19 cellular contexts compared by ENCODE assay signal in the genomic region with DNA sequence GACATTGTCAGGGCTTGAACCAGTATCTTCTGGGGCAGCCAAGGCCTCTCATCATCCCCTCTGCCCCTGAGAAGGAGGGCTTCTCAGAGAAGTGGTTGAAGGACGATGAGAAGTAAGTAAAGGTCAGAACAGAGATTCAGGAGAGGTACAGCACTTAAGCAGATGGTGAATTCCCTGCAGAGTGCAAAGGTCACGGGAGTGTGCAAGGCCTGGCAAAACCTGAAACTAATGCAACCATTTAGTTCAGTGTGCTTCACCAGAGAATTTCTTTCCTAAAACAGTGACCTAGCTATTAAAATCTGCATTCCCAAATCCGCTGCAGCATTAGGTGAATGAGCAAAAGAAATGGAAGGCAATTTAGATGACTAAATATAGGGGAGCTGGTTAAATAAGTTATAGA. TPM values are rescaled to one million over a fixed set of nuclear protein-coding genes. Genes with fewer than 3 reads are reported as not detected.
DNase-seq lines count a peak whose midpoint lies in the region; ATAC-seq, FAIRE-seq and TF ChIP-seq lines count a peak whose summit lies in the region.
"Had no signal": no experiment of that assay in that cellular context is flagged by ENCODE, and none has a peak within 500 bp of the region (broad histone marks: within the 10 kb centered on the region; RNA-seq: fewer than 3 reads in every experiment).

No MANE protein-coding gene starts in this region.

- H4K20me1 ChIP-seq in OCI-LY3 (ENCODE audit: insufficient read depth, low read length), result peaks cover 42% of the 10 kb centered on the region

- intact Hi-C loops in left colon (cut with DNase I, micrococcal nuclease), result no loop called here

- peak overlapping the region; percentile 22 for H3K4me3 ChIP-seq in OCI-LY3 (ENCODE audit: low read length)
- H3K4me3 ChIP-seq in small intestine (ENCODE audit: low read depth in 1 of 2, low read length in 2 of 2), result no peak overlapping the region
- H3K4me3 ChIP-seq: GM23248 had no signal

- H3K79me2 ChIP-seq in OCI-LY3 (ENCODE audit: low read length), result peaks cover 88% of the 10 kb centered on the region

- H3K4me1 ChIP-seq in OCI-LY3 (ENCODE audit: low read length) (peaks cover 69% of the 10 kb centered on the region), small intestine (ENCODE audit: control insufficient read depth in 2 of 2, insufficient read depth in 1 of 2, low read depth in 1 of 2, low read length in 1 of 2) (peaks cover 0 to 7% of the 10 kb centered on the region in 2 donors)

- peak; percentile 86 for ATAC-seq in left colon
- no peak for ATAC-seq in GM18907 (IDR thresholded peaks at IDR 0.05; ENCODE audit: unreplicated experiment)
- ATAC-seq: heart left ventricle, WTC11 had no signal

- no peak for FAIRE-seq in small intestine (lab: Jason Lieb, UNC)

- 14 to 63% (median 24%) methylated on average over 3 of the region's 3 CpGs for WGBS in small intestine, 3 donors

- H3K4me2 ChIP-seq in OCI-LY3 (ENCODE audit: low read length), result peak overlapping the region; percentile 76

- H3K27ac ChIP-seq in OCI-LY3 (ENCODE audit: low read length) (peak overlapping the region; percentile 9), small intestine (ENCODE audit: low read depth in 1 of 2, low read length in 1 of 2) (peak overlapping the region; percentile 2 to 32)
- H3K27ac ChIP-seq: GM23248 had no signal

- no peaks in the 10 kb centered on the region for H3K27me3 ChIP-seq in OCI-LY3 (ENCODE audit: low read depth, low read length)
- H3K27me3 ChIP-seq in small intestine (ENCODE audit: control insufficient read depth in 2 of 2, insufficient read depth in 2 of 2, low read length in 2 of 2), result no peaks in the 10 kb centered on the region
- H3K27me3 ChIP-seq: heart left ventricle had no signal

- TF ChIP-seq CTCF in OCI-LY3 (IDR thresholded peaks at IDR 0.05; ENCODE audit: low read depth, low read length), result no peak

- H3K9ac ChIP-seq in OCI-LY3 (ENCODE audit: low read length), result no peak overlapping the region
- H3K9ac ChIP-seq: GM23248 had no signal

- H3K36me3 ChIP-seq in OCI-LY3 (replicated peaks; ENCODE audit: low read depth, low read length), result peaks cover 3% of the 10 kb centered on the region
- no peaks in the 10 kb centered on the region for H3K36me3 ChIP-seq in small intestine (ENCODE audit: control insufficient read depth in 2 of 2, insufficient read depth in 2 of 2, low read length in 2 of 2)
- H3K36me3 ChIP-seq: heart left ventricle had no signal

- no peak overlapping the region for H2AFZ ChIP-seq in OCI-LY3 (ENCODE audit: low read depth, low read length)
- H2AFZ ChIP-seq: GM23248 had no signal

- DNase-seq in activated CD8-positive, alpha-beta memory T cell treated with anti-CD3 and anti-CD28 coated beads for 24 hours, result peak; percentile 54
- DNase-seq in activated CD8-positive, alpha-beta memory T cell treated with anti-CD3 and anti-CD28 coated beads, Interleukin-2, amount 50 U/mL, for 48 hours, result no peak
- DNase-seq in left colon, result peak in 1 of 2 donors; percentile 27
- DNase-seq in small intestine, result peak; percentile 87
- no peak for DNase-seq in AG08395 (ENCODE audit: low spot score)
- no peak for DNase-seq in DMS153 (lab: John Stamatoyannopoulos, UW)
- DNase-seq: central memory CD4-positive, alpha-beta T cell; endodermal cell; GM23248; heart left ventricle; mammary epithelial cell; NCI-H1048; NCI-H2107; NCI-H526; SHP77 treated with DMSO at 0.1 percent for 48 hours; stimulated activated CD4-positive, alpha-beta T cell treated with anti-CD3 and anti-CD28 coated beads, Interleukin-15, amount 100 ng/mL, for 24 hours had no signal

- no peaks in the 10 kb centered on the region for H3K9me3 ChIP-seq in OCI-LY3 (ENCODE audit: insufficient read depth, low read length)
- H3K9me3 ChIP-seq in small intestine (ENCODE audit: control insufficient read depth, low read depth), result no peaks in the 10 kb centered on the region
- H3K9me3 ChIP-seq: heart left ventricle had no signal

RNA-seq across cellular contexts. Expression of gene TRERF1, which starts 58.4 kb away (rescaled TPM):
- total RNA-seq in left colon, result 1 to 10 TPM; 2.3 to 4.0 TPM
- 1 to 10 TPM in 2 of 3 donors, under 1 TPM in 1; 0.22 to 3.5 (median 1.1) TPM for polyA plus RNA-seq in small intestine

Comparison
In these comparisons a context has a peak if more than half of its experiments do, and no peak if none do; other contexts are left out.
1. DNase-seq: peak in activated CD8-positive, alpha-beta memory T cell treated with anti-CD3 and anti-CD28 coated beads for 24 hours (single experiment) and small intestine (single experiment); none in activated CD8-positive, alpha-beta memory T cell treated with anti-CD3 and anti-CD28 coated beads, Interleukin-2, amount 50 U/mL, for 48 hours (single experiment), AG08395 (single experiment) and DMS153 (single experiment).